8 cellular contexts compared by ENCODE assay signal in genomic region chr9:104747245-104747564, GRCh38. TPM values are rescaled to one million over a fixed set of nuclear protein-coding genes. Genes with fewer than 3 reads are reported as not detected.
DNase-seq lines count a peak whose midpoint lies in the region; ATAC-seq and TF ChIP-seq lines count a peak whose summit lies in the region.

No MANE protein-coding gene starts in this region.

- DNase-seq in GM12865 (ENCODE audit: low read depth): no peak
- no peak for DNase-seq in ovary
- DNase-seq in pons (ENCODE audit: low spot score): no peak
- DNase-seq in iPS-NIHi7 (ENCODE audit: extremely low spot score): no peak
- DNase-seq in AG08396 (ENCODE audit: low spot score): no peak
- DNase-seq in foreskin melanocyte: no peak

- H3K27me3 ChIP-seq in OCI-LY1 (ENCODE audit: insufficient read depth, low read length): no peaks in the 10 kb centered on the region
- H3K27me3 ChIP-seq in ovary: no peaks in the 10 kb centered on the region

- no peaks in the 10 kb centered on the region for H4K20me1 ChIP-seq in OCI-LY1 (ENCODE audit: insufficient read depth, low read length)

- TF ChIP-seq CTCF in GM12865 (IDR thresholded peaks at IDR 0.05; ENCODE audit: insufficient read depth, low read depth, low read length, missing control alignments) (no peak), OCI-LY1 (IDR thresholded peaks at IDR 0.05; ENCODE audit: low read length) (no peak), ovary (IDR thresholded peaks at IDR 0.05) (no peak)

- 0 to 1% (median 0%) methylated on average over 9 of the region's 9 CpGs for WGBS in ovary, 3 donors

- peak overlapping the region; percentile 84 for H3K9ac ChIP-seq in OCI-LY1 (ENCODE audit: low read length)

- H3K27ac ChIP-seq in OCI-LY1 (ENCODE audit: low read depth, low read length, poor library complexity, severe bottlenecking) (peak overlapping the region; percentile 45), ovary (peak overlapping the region in 1 of 2 donors; percentile 83)

- no peaks in the 10 kb centered on the region for H3K79me2 ChIP-seq in OCI-LY1 (ENCODE audit: insufficient read depth, low read length)

- H3K4me3 ChIP-seq in GM12865 (ENCODE audit: low read depth, low read length) (peak overlapping the region; percentile 98), OCI-LY1 (ENCODE audit: low read depth, low read length, poor library complexity, severe bottlenecking) (peak overlapping the region; percentile 73), ovary (peak overlapping the region; percentile 73)

- peak; percentile 41 for ATAC-seq in esophagus mucosa

- H2AFZ ChIP-seq in OCI-LY1 (ENCODE audit: low read length): no peak overlapping the region; the same call in 1 of the 2 replicates

- H3K4me1 ChIP-seq in OCI-LY1 (ENCODE audit: insufficient read depth, low read length, severe bottlenecking): peaks cover 36% of the 10 kb centered on the region
- H3K4me1 ChIP-seq in ovary (ENCODE audit: insufficient read depth): peaks cover 3% of the 10 kb centered on the region

- no peak for TF ChIP-seq POLR2A in ovary (IDR thresholded peaks at IDR 0.05)

- no peak for TF ChIP-seq EP300 in ovary (IDR thresholded peaks at IDR 0.05)

- peaks cover 7% of the 10 kb centered on the region; the same call in 1 of the 2 replicates for H3K36me3 ChIP-seq in OCI-LY1 (ENCODE audit: insufficient read depth, low read length)
- no peaks in the 10 kb centered on the region for H3K36me3 ChIP-seq in ovary

- peak overlapping the region; percentile 74 for H3K4me2 ChIP-seq in OCI-LY1 (ENCODE audit: low read length)

- H3K9me3 ChIP-seq in OCI-LY1 (ENCODE audit: low read length) (no peaks in the 10 kb centered on the region), ovary (no peaks in the 10 kb centered on the region)

- intact Hi-C loops in ovary (cut with DNase I): no loop called here

- no peaks in the 10 kb centered on the region for H3F3A ChIP-seq in OCI-LY1 (ENCODE audit: insufficient read depth, low read length)

- H3K9me2 ChIP-seq in OCI-LY1 (ENCODE audit: low read depth, low read length): no peaks in the 10 kb centered on the region

RNA-seq across cellular contexts. Expression of gene NIPSNAP3A, which starts 0.3 kb away (rescaled TPM):
- 22.9 TPM for total RNA-seq in esophagus mucosa
- total RNA-seq in ovary: 10 to 100 TPM; 12.6 to 22.8 (median 17.4) TPM
- polyA plus RNA-seq in ovary: 10 to 100 TPM; 16.0 to 20.7 TPM

RNA-seq across cellular contexts. Expression of gene NIPSNAP3B, which starts 16.7 kb away (rescaled TPM):
- 0.76 TPM for total RNA-seq in esophagus mucosa
- 1 to 10 TPM; 2.9 to 7.1 (median 6.0) TPM for total RNA-seq in ovary
- 1 to 10 TPM; 3.1 to 5.4 TPM for polyA plus RNA-seq in ovary

RNA-seq across cellular contexts. Expression of gene OR13D1, which starts 52.9 kb away (rescaled TPM):
- total RNA-seq in esophagus mucosa: not detected
- total RNA-seq in ovary: not detected
- polyA plus RNA-seq in ovary: not detected
